In the genomic region with DNA sequence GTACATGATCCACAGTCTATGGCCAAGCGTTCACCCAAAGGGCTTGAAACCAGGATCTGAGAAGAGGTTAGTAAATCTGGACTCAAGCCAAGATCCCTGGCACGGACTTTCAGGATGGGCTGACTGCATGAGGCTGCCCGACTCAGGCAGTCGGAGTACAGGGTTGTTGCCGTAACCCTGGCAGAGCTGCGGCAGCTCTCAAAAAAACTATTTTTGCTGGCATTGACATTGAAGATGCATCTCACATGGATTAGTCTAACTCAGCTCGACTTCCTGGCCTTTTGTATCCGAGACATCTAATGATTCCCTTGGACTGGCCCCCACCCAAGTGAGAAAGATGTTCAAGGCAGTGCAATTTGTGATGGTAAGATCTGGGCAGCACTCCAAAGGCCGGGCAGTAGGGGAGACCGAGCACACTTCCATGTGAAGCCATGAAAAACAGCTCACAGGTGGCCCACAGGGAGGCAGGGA, we compare ENCODE assay signal across 22 cellular contexts. TPM values are rescaled to one million over a fixed set of nuclear protein-coding genes. Genes with fewer than 3 reads are reported as not detected.
A peak's percentile ranks its signal among the peaks of the same experiment; 100 is the strongest.
DNase-seq lines count a peak whose midpoint lies in the region; ATAC-seq and TF ChIP-seq lines count a peak whose summit lies in the region.
"Had no signal": no experiment of that assay in that cellular context is flagged by ENCODE, and none has a peak within 500 bp of the region (broad histone marks: within the 10 kb centered on the region; RNA-seq: fewer than 3 reads in every experiment).

No MANE protein-coding gene starts in this region.

- H3K27me3 ChIP-seq in right lobe of liver (no peaks in the 10 kb centered on the region), thyroid gland (no peaks in the 10 kb centered on the region), prostate gland (replicated peaks; ENCODE audit: insufficient read depth) (no peaks in the 10 kb centered on the region)

- H3K27ac ChIP-seq in right lobe of liver (peak overlapping the region in 2 of 3 donors; percentile 92 to 100), thyroid gland (peak overlapping the region; percentile 68 to 82 (median 69)), prostate gland (peak overlapping the region in 1 of 2 donors; percentile 37)
- H3K27ac ChIP-seq: 22Rv1, C4-2B, HL-60 had no signal

- TF ChIP-seq CTCF in right lobe of liver (IDR thresholded peaks at IDR 0.05): no peak
- TF ChIP-seq CTCF in thyroid gland (IDR thresholded peaks at IDR 0.05): no peak
- TF ChIP-seq CTCF in prostate gland (IDR thresholded peaks at IDR 0.05): no peak

- H3K4me3 ChIP-seq in right lobe of liver: no peak overlapping the region
- no peak overlapping the region for H3K4me3 ChIP-seq in thyroid gland (replicated peaks in 1 of 3)
- no peak overlapping the region for H3K4me3 ChIP-seq in prostate gland

- DNase-seq in DMS 273 (lab: John Stamatoyannopoulos, UW; ENCODE audit: unreplicated experiment) (peak; percentile 33), DMS 273 treated with DMSO at 0.1 percent for 48 hours (lab: John Stamatoyannopoulos, UW) (no peak), cerebellum (ENCODE audit: low spot score) (peak; percentile 17), right lobe of liver (peak; percentile 27 to 80 (median 68)), thyroid gland (peak; percentile 81 to 86), prostate gland (ENCODE audit: low spot score) (no peak), NCI-H1105 treated with DMSO at 0.1 percent for 48 hours (lab: John Stamatoyannopoulos, UW) (no peak)
- DNase-seq in stimulated activated naive CD4-positive, alpha-beta T cell (lab: John Stamatoyannopoulos, UW): no peak
- DNase-seq: AML-193, DND-41, H9, IMR-90, Karpas-422, NCI-H1436 treated with DMSO at 0.1 percent for 48 hours, NCI-H2029, NCI-H510A, NCI-H82, SHP77 had no signal

- intact Hi-C loops in right lobe of liver (cut with DNase I): no loop called here
- intact Hi-C loops in thyroid gland (cut with DNase I): no loop called here
- intact Hi-C loops in prostate gland (cut with DNase I): no loop called here

- peak; percentile 28 to 54 (median 46) for ATAC-seq in right lobe of liver

- H3K9me3 ChIP-seq in right lobe of liver (no peaks in the 10 kb centered on the region), thyroid gland (no peaks in the 10 kb centered on the region), prostate gland (no peaks in the 10 kb centered on the region)

- H3K36me3 ChIP-seq in right lobe of liver: peaks cover 0 to 18% (median 0%) of the 10 kb centered on the region in 4 donors
- no peaks in the 10 kb centered on the region for H3K36me3 ChIP-seq in thyroid gland
- H3K36me3 ChIP-seq in prostate gland: no peaks in the 10 kb centered on the region

- TF ChIP-seq POLR2A in right lobe of liver (IDR thresholded peaks at IDR 0.05): no peak
- no peak for TF ChIP-seq POLR2A in thyroid gland (IDR thresholded peaks at IDR 0.05)
- no peak for TF ChIP-seq POLR2A in prostate gland (IDR thresholded peaks at IDR 0.05)

- H3K4me1 ChIP-seq in right lobe of liver (peaks cover 0 to 85% (median 22%) of the 10 kb centered on the region in 4 donors), thyroid gland (peaks cover 7 to 27% of the 10 kb centered on the region in 2 donors), prostate gland (replicated peaks) (no peaks in the 10 kb centered on the region)

- WGBS in right lobe of liver (ENCODE audit: insufficient coverage, low coverage, low lambda C conversion rate, missing lambda C conversion rate): 21% methylated on average over 5 of the region's 10 CpGs
- WGBS in thyroid gland, 2 donors: 48 to 55% methylated on average over 8 to 10 of the region's 10 CpGs
- 61% methylated on average over 10 of the region's 10 CpGs for WGBS in prostate gland

RNA-seq across cellular contexts. Expression of a gene that starts 6.2 kb away (rescaled TPM):
- total RNA-seq in cerebellum (1.00 TPM), right lobe of liver (100 to 1,000 TPM in 2 of 6 experiments, 10 to 100 TPM in 4; 47.5 to 182 (median 67.4) TPM), thyroid gland (10 to 100 TPM in 2 of 4 donors, 1 to 10 TPM in 2; 4.3 to 48.6 (median 11.8) TPM), prostate gland (10 to 100 TPM in 1 of 2 donors, 1 to 10 TPM in 1; 4.5 to 20.0 TPM)
- total RNA-seq: HT1080, IMR-90 had no signal

Comparison
In these comparisons a context has a peak if more than half of its experiments do, and no peak if none do; other contexts are left out.
1. DNase-seq: peak in DMS 273 (single experiment), cerebellum (single experiment), right lobe of liver (3 of 3) and thyroid gland (2 of 2); none in DMS 273 treated with DMSO at 0.1 percent for 48 hours (single experiment), prostate gland (single experiment), NCI-H1105 treated with DMSO at 0.1 percent for 48 hours (single experiment) and stimulated activated naive CD4-positive, alpha-beta T cell (0 of 6).